ENCODE assay signal across 1 cellular context in genomic region chr5:78983601-78984000, GRCh38.
TF ChIP-seq lines count a peak whose summit lies in the region.

No MANE protein-coding gene starts in this region.

TF ChIP-seq in liver, 16 proteins besides CTCF, POLR2A, EP300 and RAD21 (continued from another document):
- TF ChIP-seq FOXA2 (IDR thresholded peaks at IDR 0.05): no peak
- no peak for TF ChIP-seq SP1 (IDR thresholded peaks at IDR 0.05)
